In the genomic region with DNA sequence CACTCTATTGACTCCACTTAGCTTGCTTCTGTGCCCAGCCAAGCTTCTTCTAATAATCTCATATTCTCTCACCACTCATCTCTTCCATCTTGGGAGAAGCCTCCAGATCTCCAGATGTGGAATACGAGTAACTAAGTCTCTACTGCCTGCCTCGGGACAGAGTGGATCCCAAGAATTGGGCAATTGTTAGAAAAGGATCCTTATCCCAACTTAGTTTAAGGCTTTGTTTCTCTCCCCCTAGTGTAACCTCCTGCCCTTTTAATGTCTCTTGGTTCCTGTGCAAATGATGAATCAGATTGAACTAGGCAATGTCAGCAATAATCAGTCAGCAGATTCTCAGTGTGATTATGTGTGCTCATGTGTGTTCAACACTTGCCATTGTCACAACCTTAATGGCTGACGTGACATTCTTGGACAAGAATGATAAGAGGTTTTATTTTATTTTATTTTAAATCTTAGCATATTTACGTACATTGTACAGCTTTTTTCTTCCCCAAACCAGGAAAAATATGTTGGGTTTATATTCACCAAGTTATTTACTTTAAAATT, we compare ENCODE assay signal across 27 cellular contexts. TPM values are rescaled to one million over a fixed set of nuclear protein-coding genes. Genes with fewer than 3 reads are reported as not detected.
"Had no signal": no experiment of that assay in that cellular context is flagged by ENCODE, and none has a peak within 500 bp of the region (broad histone marks: within the 10 kb centered on the region; RNA-seq: fewer than 3 reads in every experiment).

No MANE protein-coding gene starts in this region.

- H3K27ac Mint-ChIP-seq: activated CD4-positive, alpha-beta memory T cell treated with anti-CD3 and anti-CD28 coated beads for 36 hours; activated CD4-positive, alpha-beta T cell treated with anti-CD3 and anti-CD28 coated beads, Interleukin-2, amount 10 ng/mL, durations not matched to agents 7 days and 5 days; activated naive CD4-positive, alpha-beta T cell treated with anti-CD3 and anti-CD28 coated beads, Interleukin-2, amount 10 ng/mL, durations not matched to agents 7 days and 5 days; activated naive CD8-positive, alpha-beta T cell treated with anti-CD3 and anti-CD28 coated beads for 36 hours; activated T-helper 17 cell treated with anti-CD3 and anti-CD28 coated beads, Interleukin-2, amount 50 U/mL, for 72 hours; T-cell had no signal

- H3K4me1 Mint-ChIP-seq: activated CD4-positive, alpha-beta T cell treated with anti-CD3 and anti-CD28 coated beads, Interleukin-2, amount 10 ng/mL, durations not matched to agents 7 days and 5 days; activated naive CD4-positive, alpha-beta T cell treated with anti-CD3 and anti-CD28 coated beads, Interleukin-2, amount 10 ng/mL, durations not matched to agents 7 days and 5 days; activated naive CD8-positive, alpha-beta T cell treated with anti-CD3 and anti-CD28 coated beads for 36 hours; activated T-helper 17 cell treated with anti-CD3 and anti-CD28 coated beads, Interleukin-2, amount 50 U/mL, for 72 hours; T-cell had no signal

- FAIRE-seq: TTC549 had no signal

- H3K4me3 ChIP-seq: SK-N-MC had no signal

- ATAC-seq: activated T-helper 17 cell treated with anti-CD3 and anti-CD28 coated beads, Interleukin-2, amount 50 U/mL, for 72 hours; Panc1; Right ventricle myocardium inferior; T-cell had no signal

- H3K4me3 Mint-ChIP-seq: activated CD4-positive, alpha-beta memory T cell treated with anti-CD3 and anti-CD28 coated beads for 36 hours; activated CD4-positive, alpha-beta T cell treated with anti-CD3 and anti-CD28 coated beads, Interleukin-2, amount 10 ng/mL, durations not matched to agents 7 days and 5 days; activated naive CD4-positive, alpha-beta T cell treated with anti-CD3 and anti-CD28 coated beads, Interleukin-2, amount 10 ng/mL, durations not matched to agents 7 days and 5 days; activated naive CD8-positive, alpha-beta T cell treated with anti-CD3 and anti-CD28 coated beads for 36 hours; activated T-helper 17 cell treated with anti-CD3 and anti-CD28 coated beads, Interleukin-2, amount 50 U/mL, for 72 hours; T-cell had no signal

- H3K27ac ChIP-seq: SK-N-MC had no signal

- H3K36me3 Mint-ChIP-seq: activated CD4-positive, alpha-beta memory T cell treated with anti-CD3 and anti-CD28 coated beads for 36 hours; activated naive CD4-positive, alpha-beta T cell treated with anti-CD3 and anti-CD28 coated beads, Interleukin-2, amount 10 ng/mL, durations not matched to agents 7 days and 5 days; activated naive CD8-positive, alpha-beta T cell treated with anti-CD3 and anti-CD28 coated beads for 36 hours; T-cell had no signal

- H3K9me3 Mint-ChIP-seq: activated CD4-positive, alpha-beta memory T cell treated with anti-CD3 and anti-CD28 coated beads for 36 hours; activated CD4-positive, alpha-beta T cell treated with anti-CD3 and anti-CD28 coated beads, Interleukin-2, amount 10 ng/mL, durations not matched to agents 7 days and 5 days; activated naive CD4-positive, alpha-beta T cell treated with anti-CD3 and anti-CD28 coated beads, Interleukin-2, amount 10 ng/mL, durations not matched to agents 7 days and 5 days; activated naive CD8-positive, alpha-beta T cell treated with anti-CD3 and anti-CD28 coated beads for 36 hours; activated T-helper 17 cell treated with anti-CD3 and anti-CD28 coated beads, Interleukin-2, amount 50 U/mL, for 72 hours; T-cell had no signal

- DNase-seq: activated CD4-positive, alpha-beta memory T cell treated with anti-CD3 and anti-CD28 coated beads for 36 hours; activated CD4-positive, alpha-beta T cell treated with anti-CD3 and anti-CD28 coated beads, Interleukin-2, amount 10 ng/mL, durations not matched to agents 7 days and 5 days; activated CD4-positive, CD25-positive, alpha-beta regulatory T cell; activated gamma-delta T cell treated with Interleukin-2 at 50 U/mL for 16 hours; activated naive CD4-positive, alpha-beta T cell treated with anti-CD3 and anti-CD28 coated beads, Interleukin-2, amount 10 ng/mL, durations not matched to agents 7 days and 5 days; activated naive CD8-positive, alpha-beta T cell treated with anti-CD3 and anti-CD28 coated beads for 36 hours; activated T-cell treated with anti-CD3 and anti-CD28 coated beads for 4 hours; activated T-cell treated with anti-CD3 and anti-CD28 coated beads, Interleukin-2, amount 50 U/mL, for 48 hours; caudate nucleus; Kasumi-1; KBM-7; NCI-H1105 treated with DMSO at 0.1 percent for 48 hours; NCI-H1436 treated with DMSO at 0.1 percent for 48 hours; NCI-H446; NCI-H524; NCI-H82; RPMI8226; T-cell; T-helper 2 cell; T1000 had no signal

RNA-seq across cellular contexts. Expression of gene MYO3B, which starts 59.7 kb away (rescaled TPM):
- total RNA-seq: chondrocyte, OCI-LY7, Right ventricle myocardium inferior had no signal
